Comparison of ENCODE assay signal across 1 cellular context in the genomic region with DNA sequence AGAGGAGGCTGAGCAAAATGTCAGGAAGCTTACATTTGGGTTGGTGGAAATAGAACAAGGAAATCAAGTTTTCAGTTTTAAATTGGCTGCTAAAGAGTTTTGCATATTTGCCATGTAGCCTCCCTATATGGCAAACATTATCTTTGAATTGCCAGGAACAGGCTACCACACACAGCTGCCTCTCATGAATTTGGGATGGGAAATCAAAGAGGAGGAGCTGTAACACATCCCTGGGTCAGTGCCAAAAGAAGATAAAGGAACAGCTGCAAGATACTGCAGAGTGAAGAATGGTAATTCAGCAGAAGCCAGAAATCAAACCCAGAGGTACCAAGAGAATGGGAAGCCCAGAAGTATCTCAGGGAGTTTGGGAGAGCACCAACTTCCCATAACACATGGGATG.
TF ChIP-seq lines count a peak whose summit lies in the region.

No MANE protein-coding gene starts in this region.

TF ChIP-seq in SK-N-SH treated with all-trans-retinoic acid at 6 μM for 48 hours, 23 proteins besides CTCF, POLR2A, EP300 and RAD21 (continued from another document):
- TF ChIP-seq, protein P1, sequence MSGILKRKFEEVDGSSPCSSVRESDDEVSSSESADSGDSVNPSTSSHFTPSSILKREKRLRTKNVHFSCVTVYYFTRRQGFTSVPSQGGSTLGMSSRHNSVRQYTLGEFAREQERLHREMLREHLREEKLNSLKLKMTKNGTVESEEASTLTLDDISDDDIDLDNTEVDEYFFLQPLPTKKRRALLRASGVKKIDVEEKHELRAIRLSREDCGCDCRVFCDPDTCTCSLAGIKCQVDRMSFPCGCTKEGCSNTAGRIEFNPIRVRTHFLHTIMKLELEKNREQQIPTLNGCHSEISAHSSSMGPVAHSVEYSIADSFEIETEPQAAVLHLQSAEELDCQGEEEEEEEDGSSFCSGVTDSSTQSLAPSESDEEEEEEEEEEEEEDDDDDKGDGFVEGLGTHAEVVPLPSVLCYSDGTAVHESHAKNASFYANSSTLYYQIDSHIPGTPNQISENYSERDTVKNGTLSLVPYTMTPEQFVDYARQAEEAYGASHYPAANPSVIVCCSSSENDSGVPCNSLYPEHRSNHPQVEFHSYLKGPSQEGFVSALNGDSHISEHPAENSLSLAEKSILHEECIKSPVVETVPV (CRISPR knock-in tag; IDR thresholded peaks at IDR 0.05) = no peak
- TF ChIP-seq ZFP30 (CRISPR knock-in tag; IDR thresholded peaks at IDR 0.05) (no peak), ZFP3 (CRISPR knock-in tag; IDR thresholded peaks at IDR 0.05) (no peak), ZNF8 (CRISPR knock-in tag; IDR thresholded peaks at IDR 0.05) (no peak), OSR1 (CRISPR knock-in tag; IDR thresholded peaks at IDR 0.05) (no peak), ARNTL (CRISPR knock-in tag; IDR thresholded peaks at IDR 0.05; ENCODE audit: borderline replicate concordance, low read depth) (no peak)
- TF ChIP-seq, protein P2, sequence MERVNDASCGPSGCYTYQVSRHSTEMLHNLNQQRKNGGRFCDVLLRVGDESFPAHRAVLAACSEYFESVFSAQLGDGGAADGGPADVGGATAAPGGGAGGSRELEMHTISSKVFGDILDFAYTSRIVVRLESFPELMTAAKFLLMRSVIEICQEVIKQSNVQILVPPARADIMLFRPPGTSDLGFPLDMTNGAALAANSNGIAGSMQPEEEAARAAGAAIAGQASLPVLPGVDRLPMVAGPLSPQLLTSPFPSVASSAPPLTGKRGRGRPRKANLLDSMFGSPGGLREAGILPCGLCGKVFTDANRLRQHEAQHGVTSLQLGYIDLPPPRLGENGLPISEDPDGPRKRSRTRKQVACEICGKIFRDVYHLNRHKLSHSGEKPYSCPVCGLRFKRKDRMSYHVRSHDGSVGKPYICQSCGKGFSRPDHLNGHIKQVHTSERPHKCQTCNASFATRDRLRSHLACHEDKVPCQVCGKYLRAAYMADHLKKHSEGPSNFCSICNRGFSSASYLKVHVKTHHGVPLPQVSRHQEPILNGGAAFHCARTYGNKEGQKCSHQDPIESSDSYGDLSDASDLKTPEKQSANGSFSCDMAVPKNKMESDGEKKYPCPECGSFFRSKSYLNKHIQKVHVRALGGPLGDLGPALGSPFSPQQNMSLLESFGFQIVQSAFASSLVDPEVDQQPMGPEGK (CRISPR knock-in tag; IDR thresholded peaks at IDR 0.05; ENCODE audit: borderline replicate concordance) = no peak
